16 cellular contexts compared by ENCODE assay signal in the genomic region with DNA sequence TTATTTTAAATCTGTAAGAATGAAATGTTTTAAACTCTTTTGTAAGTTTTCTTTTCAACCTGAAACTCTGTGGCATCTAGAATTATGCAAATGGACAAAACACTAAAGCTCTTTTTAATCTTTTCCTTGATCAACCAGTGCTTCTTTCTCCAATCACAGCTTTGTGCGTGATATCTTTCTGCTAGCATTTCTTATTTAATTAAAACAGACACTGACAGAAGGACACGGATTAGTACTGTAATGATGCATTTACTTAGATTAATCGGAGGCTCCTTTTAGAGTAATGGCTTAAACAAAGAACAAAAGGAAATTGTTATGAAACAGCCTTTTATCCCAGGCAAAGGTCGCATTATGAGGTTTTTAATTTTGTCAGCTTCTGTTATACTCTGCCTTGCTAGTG. TPM values are rescaled to one million over a fixed set of nuclear protein-coding genes. Genes with fewer than 3 reads are reported as not detected.
DNase-seq lines count a peak whose midpoint lies in the region; ATAC-seq and TF ChIP-seq lines count a peak whose summit lies in the region.
"Had no signal": no experiment of that assay in that cellular context is flagged by ENCODE, and none has a peak within 500 bp of the region (broad histone marks: within the 10 kb centered on the region; RNA-seq: fewer than 3 reads in every experiment).

No MANE protein-coding gene starts in this region.

- TF ChIP-seq POLR2A in tibial nerve (IDR thresholded peaks at IDR 0.05), result no peak

- H3K27me3 ChIP-seq in WERI-Rb-1 (ENCODE audit: insufficient read depth, low read depth, severe bottlenecking) (no peaks in the 10 kb centered on the region), tibial nerve (no peaks in the 10 kb centered on the region)

- peaks cover 0 to 21% (median 2%) of the 10 kb centered on the region in 4 donors for H3K4me1 ChIP-seq in tibial nerve

- H3K4me3 Mint-ChIP-seq in neural crest cell, result peak overlapping the region; percentile 69

- H3K4me3 ChIP-seq in WERI-Rb-1 (ENCODE audit: low read depth, low read length), result no peak overlapping the region; the same call in 1 of the 2 replicates
- no peak overlapping the region for H3K4me3 ChIP-seq in tibial nerve
- H3K4me3 ChIP-seq: HAP-1 had no signal

- peak; percentile 50 for DNase-seq in NCI-H1436 (lab: John Stamatoyannopoulos, UW)
- DNase-seq in WERI-Rb-1, result no peak
- DNase-seq in neural crest cell (ENCODE audit: low read depth, low spot score), result no peak
- no peak for DNase-seq in tibial nerve (ENCODE audit: low spot score in 2 of 2)
- no peak for DNase-seq in NCI-H2227 treated with DMSO at 0.1 percent for 48 hours (lab: John Stamatoyannopoulos, UW)
- DNase-seq: ACHN, Caco-2, DMS79, NCI-H1092 treated with DMSO at 0.1 percent for 48 hours, NCI-H1694 treated with DMSO at 0.1 percent for 48 hours, NCI-H2107, NCI-H226 had no signal

- H3K9me3 Mint-ChIP-seq in neural crest cell, result peaks cover 3% of the 10 kb centered on the region

- H3K9me3 ChIP-seq in WERI-Rb-1 (ENCODE audit: severe bottlenecking), result no peaks in the 10 kb centered on the region
- no peaks in the 10 kb centered on the region for H3K9me3 ChIP-seq in tibial nerve
- H3K9me3 ChIP-seq: Caco-2, HAP-1 had no signal

- 46 to 54% methylated on average over 4 of the region's 4 CpGs for WGBS in tibial nerve, 2 donors

- ATAC-seq in GM18858 (IDR thresholded peaks at IDR 0.05; ENCODE audit: unreplicated experiment) (no peak), GM18867 (IDR thresholded peaks at IDR 0.05; ENCODE audit: unreplicated experiment) (no peak)

- H3K36me3 Mint-ChIP-seq in neural crest cell (ENCODE audit: low read depth), result no peaks in the 10 kb centered on the region

- TF ChIP-seq CTCF in WERI-Rb-1 (IDR thresholded peaks at IDR 0.05; ENCODE audit: low read depth, low read length), result no peak
- no peak for TF ChIP-seq CTCF in neural crest cell (conservative IDR thresholded peaks at IDR 0.05)
- TF ChIP-seq CTCF in tibial nerve (IDR thresholded peaks at IDR 0.05), result no peak

- peaks cover 66% of the 10 kb centered on the region for H3K4me1 Mint-ChIP-seq in neural crest cell

- peak overlapping the region; percentile 85 for H3K27ac ChIP-seq in WERI-Rb-1
- peak overlapping the region; percentile 4 to 87 (median 52) for H3K27ac ChIP-seq in tibial nerve
- H3K27ac ChIP-seq: RWPE1 had no signal

- peak overlapping the region; percentile 73 for H3K27ac Mint-ChIP-seq in neural crest cell (ENCODE audit: unreplicated experiment)

- H3K36me3 ChIP-seq in WERI-Rb-1 (no peaks in the 10 kb centered on the region), tibial nerve (no peaks in the 10 kb centered on the region)
- H3K36me3 ChIP-seq: HAP-1 had no signal

- no peaks in the 10 kb centered on the region for H3K27me3 Mint-ChIP-seq in neural crest cell (ENCODE audit: low read depth)

- no peak for TF ChIP-seq EP300 in tibial nerve (IDR thresholded peaks at IDR 0.05)

RNA-seq across cellular contexts. Expression of gene SOX6, which starts 48.4 kb away (rescaled TPM):
- 18.6 and 19.6 TPM in 2 replicates for total RNA-seq in neural crest cell
- 10 to 100 TPM in 3 of 4 donors, 1 to 10 TPM in 1; 5.7 to 23.8 (median 18.4) TPM for total RNA-seq in tibial nerve
